8 cellular contexts compared by ENCODE assay signal in the genomic region with DNA sequence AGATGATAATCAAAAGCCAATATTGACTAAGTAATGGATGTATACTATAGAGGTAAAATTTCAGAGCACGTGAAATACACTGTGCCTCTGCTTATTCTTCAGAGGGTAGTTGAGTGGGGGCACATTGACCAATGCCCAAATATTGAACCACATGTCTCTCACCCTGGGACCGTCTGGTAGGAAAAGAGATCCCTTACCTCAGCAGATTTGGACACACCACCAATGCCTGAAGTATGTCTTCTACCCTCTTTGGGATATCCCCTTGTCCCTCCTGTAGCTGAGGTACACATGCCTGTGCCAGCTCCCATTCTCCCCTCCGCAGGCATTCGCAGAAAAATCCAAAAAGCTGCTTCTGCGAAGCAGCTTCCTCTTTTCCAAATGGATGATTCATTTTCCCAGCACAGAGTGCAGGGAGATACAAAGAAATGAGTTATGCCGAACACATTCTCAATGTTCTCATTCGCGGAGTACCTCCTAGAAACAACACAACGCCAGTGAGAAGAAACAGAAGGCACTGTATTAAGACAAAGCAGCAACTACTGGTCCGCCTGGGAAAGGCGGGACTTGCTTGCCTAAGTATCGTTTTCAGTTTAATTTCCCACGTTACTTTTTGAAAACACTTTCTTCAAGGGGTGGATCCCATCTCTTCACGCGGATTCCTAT. TPM values are rescaled to one million over a fixed set of nuclear protein-coding genes. Genes with fewer than 3 reads are reported as not detected.
DNase-seq lines count a peak whose midpoint lies in the region; FAIRE-seq and TF ChIP-seq lines count a peak whose summit lies in the region.

No MANE protein-coding gene starts in this region.

- H3K27me3 ChIP-seq in BJ (ENCODE audit: control insufficient read depth, insufficient read depth, low read length) (no peaks in the 10 kb centered on the region), HUES48 (ENCODE audit: control insufficient read depth, insufficient read depth, low read length) (no peaks in the 10 kb centered on the region), smooth muscle cell (ENCODE audit: low read depth) (no peaks in the 10 kb centered on the region)

- CTCF ChIA-PET in BJ (lab: Yijun Ruan, JAX) = interaction anchor here (0.6 kb wide), 1 partner anchor 420 kb away, joined by 3 read pairs; no protein-coding TSS in a partner anchor

- H3K4me3 ChIP-seq in BJ (ENCODE audit: low read depth, low read length) (peak overlapping the region; percentile 81), HUES48 (ENCODE audit: low read depth, low read length) (peak overlapping the region; percentile 97), iPS-18c (ENCODE audit: insufficient read depth, low read depth, low read length) (peak overlapping the region; percentile 76), smooth muscle cell (peak overlapping the region; percentile 84)

- H4K20me1 ChIP-seq in smooth muscle cell (ENCODE audit: low read depth) = no peaks in the 10 kb centered on the region

- WGBS in smooth muscle cell (ENCODE audit: low lambda C conversion rate) = 10% methylated on average over 15 of the region's 15 CpGs

- peaks cover 12% of the 10 kb centered on the region for H3K79me2 ChIP-seq in smooth muscle cell (ENCODE audit: low read depth)

- peak overlapping the region; percentile 95 for H2AFZ ChIP-seq in smooth muscle cell (ENCODE audit: low read depth)

- H3K9ac ChIP-seq in HUES48 (ENCODE audit: low read depth, low read length) (peak overlapping the region; percentile 80), smooth muscle cell (ENCODE audit: low read depth) (peak overlapping the region; percentile 86)

- POLR2A ChIA-PET in BJ (lab: Charles Lee) = no interaction called here

- peaks cover 3% of the 10 kb centered on the region for H3K36me3 Mint-ChIP-seq in activated naive CD8-positive, alpha-beta T cell

- no peaks in the 10 kb centered on the region for H3F3A ChIP-seq in smooth muscle cell (ENCODE audit: low read depth)

- H3K4me1 Mint-ChIP-seq in activated naive CD8-positive, alpha-beta T cell (ENCODE audit: low read depth) = peaks cover 41% of the 10 kb centered on the region

- H3K4me2 ChIP-seq in smooth muscle cell = peak overlapping the region; percentile 91

- no peaks in the 10 kb centered on the region for H3K9me3 Mint-ChIP-seq in activated naive CD8-positive, alpha-beta T cell (ENCODE audit: low read depth)

- no peak for FAIRE-seq in D721Med (lab: Jason Lieb, UNC)

- TF ChIP-seq CTCF in BJ (IDR thresholded peaks at IDR 0.05; ENCODE audit: insufficient read depth, low read depth, low read length) (no peak), smooth muscle cell (IDR thresholded peaks at IDR 0.05; ENCODE audit: borderline replicate concordance, insufficient read depth, poor library complexity, severe bottlenecking) (no peak), D721Med (IDR thresholded peaks at IDR 0.05; ENCODE audit: insufficient read depth, missing control alignments) (no peak)

- H3K4me1 ChIP-seq in HUES48 (ENCODE audit: control insufficient read depth, insufficient read depth, low read length) (peaks cover 12% of the 10 kb centered on the region), smooth muscle cell (ENCODE audit: low read depth) (peaks cover 16% of the 10 kb centered on the region)

- H3K27me3 Mint-ChIP-seq in activated naive CD8-positive, alpha-beta T cell = no peaks in the 10 kb centered on the region

- H3K9me3 ChIP-seq in HUES48 (ENCODE audit: control insufficient read depth, insufficient read depth, low read length) (no peaks in the 10 kb centered on the region), iPS-18c (ENCODE audit: control insufficient read depth, insufficient read depth, low read length) (no peaks in the 10 kb centered on the region), smooth muscle cell (replicated peaks; ENCODE audit: low read depth) (no peaks in the 10 kb centered on the region)

- H3K36me3 ChIP-seq in BJ (ENCODE audit: control insufficient read depth, insufficient read depth, low read length) (no peaks in the 10 kb centered on the region), HUES48 (ENCODE audit: control insufficient read depth, insufficient read depth, low read length) (peaks cover 29% of the 10 kb centered on the region), smooth muscle cell (ENCODE audit: low read depth) (no peaks in the 10 kb centered on the region)

- H3K27ac ChIP-seq in HUES48 (ENCODE audit: low read depth, low read length) = peak overlapping the region; percentile 89
- peak overlapping the region; percentile 73 for H3K27ac ChIP-seq in smooth muscle cell (ENCODE audit: low read depth)

- H3K27ac Mint-ChIP-seq in activated naive CD8-positive, alpha-beta T cell = peak overlapping the region; percentile 96

- H3K4me3 Mint-ChIP-seq in activated naive CD8-positive, alpha-beta T cell = peak overlapping the region; percentile 97

- DNase-seq in BJ (ENCODE audit: low read depth) (peak; percentile 9), smooth muscle cell (lab: John Stamatoyannopoulos, UW; ENCODE audit: unreplicated experiment) (no peak), T-helper 9 cell (no peak), D721Med (ENCODE audit: insufficient read length, low spot score) (no peak), NCI-H1048 (lab: John Stamatoyannopoulos, UW) (no peak)

RNA-seq across cellular contexts. Expression of gene ZFYVE26, which starts 0.7 kb away (rescaled TPM):
- 11.7 and 14.2 TPM in 2 replicates for polyA plus RNA-seq in BJ (2011; rRNA removed)
- polyA minus RNA-seq in BJ (2011; rRNA and poly(A)+ RNA removed) = 24.1 and 30.3 TPM in 2 replicates
- 22.3 and 42.7 TPM in 2 replicates for total RNA-seq in smooth muscle cell
- 4.5 and 5.5 TPM in 2 replicates for polyA plus RNA-seq in smooth muscle cell

RNA-seq across cellular contexts. Expression of gene RAD51B, which starts 3.9 kb away (rescaled TPM):
- polyA plus RNA-seq in BJ (2011; rRNA removed) = 5.6 and 8.1 TPM in 2 replicates
- 9.1 and 11.1 TPM in 2 replicates for polyA minus RNA-seq in BJ (2011; rRNA and poly(A)+ RNA removed)
- 5.3 and 13.4 TPM in 2 replicates for total RNA-seq in smooth muscle cell
- 4.6 and 5.9 TPM in 2 replicates for polyA plus RNA-seq in smooth muscle cell
